ENCODE assay signal across 11 cellular contexts in the genomic region with DNA sequence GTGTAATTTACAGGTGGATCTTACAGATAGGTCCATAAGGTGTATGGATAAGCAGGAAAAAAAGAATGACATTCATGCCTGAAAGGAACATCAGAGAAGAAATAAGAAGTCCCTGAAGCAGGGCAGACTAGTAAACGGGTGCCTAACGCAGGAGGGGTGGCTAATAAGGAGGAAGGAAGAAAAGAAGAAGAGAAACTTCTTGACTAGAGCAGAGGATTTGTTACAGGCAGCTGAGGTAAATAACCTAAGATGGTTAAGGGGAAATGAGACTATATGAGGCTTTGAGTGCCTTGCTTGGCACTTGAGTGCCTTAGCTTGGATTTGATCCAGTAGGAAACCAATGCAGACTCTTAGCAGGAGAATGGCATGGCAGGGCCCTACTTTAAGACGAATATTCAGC.
A peak's percentile ranks its signal among the peaks of the same experiment; 100 is the strongest.
DNase-seq lines count a peak whose midpoint lies in the region; ATAC-seq and TF ChIP-seq lines count a peak whose summit lies in the region.
"Had no signal": no experiment of that assay in that cellular context is flagged by ENCODE, and none has a peak within 500 bp of the region (broad histone marks: within the 10 kb centered on the region; RNA-seq: fewer than 3 reads in every experiment).

No MANE protein-coding gene starts in this region.

- peaks cover 7% of the 10 kb centered on the region for H3K4me1 ChIP-seq in upper lobe of right lung
- no peaks in the 10 kb centered on the region for H3K4me1 ChIP-seq in ovary (ENCODE audit: insufficient read depth)
- H3K4me1 ChIP-seq in esophagus muscularis mucosa, result peaks cover 0 to 23% (median 14%) of the 10 kb centered on the region in 4 donors

- H3K4me3 ChIP-seq in upper lobe of right lung, result no peak overlapping the region
- no peak overlapping the region for H3K4me3 ChIP-seq in ovary
- H3K4me3 ChIP-seq in esophagus muscularis mucosa, result no peak overlapping the region
- H3K4me3 ChIP-seq: A549, spleen had no signal

- H3K36me3 ChIP-seq in upper lobe of right lung (no peaks in the 10 kb centered on the region), ovary (no peaks in the 10 kb centered on the region), esophagus muscularis mucosa (no peaks in the 10 kb centered on the region)
- H3K36me3 ChIP-seq: spleen had no signal

- H3K27ac ChIP-seq in upper lobe of right lung (no peak overlapping the region), ovary (no peak overlapping the region), esophagus muscularis mucosa (replicated peaks in 1 of 4) (no peak overlapping the region)
- H3K27ac ChIP-seq: A549 had no signal

- H3K9me3 ChIP-seq in upper lobe of right lung, result no peaks in the 10 kb centered on the region
- H3K9me3 ChIP-seq in ovary, result no peaks in the 10 kb centered on the region
- H3K9me3 ChIP-seq in esophagus muscularis mucosa, result no peaks in the 10 kb centered on the region
- H3K9me3 ChIP-seq: A549, spleen had no signal

- intact Hi-C loops in Right ventricle myocardium inferior (cut with DNase I), result no loop called here
- intact Hi-C loops in cardiac septum (cut with DNase I), result no loop called here
- intact Hi-C loops in upper lobe of right lung (cut with DNase I), result no loop called here
- intact Hi-C loops in ovary (cut with DNase I), result no loop called here
- intact Hi-C loops in esophagus muscularis mucosa (cut with DNase I), result no loop called here

- DNase-seq in Right ventricle myocardium inferior (ENCODE audit: missing footprints), result no peak
- DNase-seq in cardiac septum (ENCODE audit: low spot score), result no peak
- peak; percentile 97 for DNase-seq in NOMO-1 treated with DMSO at 0.1 percent for 48 hours (lab: John Stamatoyannopoulos, UW; ENCODE audit: unreplicated experiment)
- DNase-seq in upper lobe of right lung, result no peak
- no peak for DNase-seq in NCI-H774 (lab: John Stamatoyannopoulos, UW)
- no peak for DNase-seq in ovary
- no peak for DNase-seq in esophagus muscularis mucosa (ENCODE audit: extremely low spot score)
- DNase-seq: cortex of kidney, spleen had no signal

- no peak for TF ChIP-seq POLR2A in ovary (IDR thresholded peaks at IDR 0.05)
- TF ChIP-seq POLR2A in esophagus muscularis mucosa (IDR thresholded peaks at IDR 0.05; ENCODE audit: low read depth), result no peak

- H3K27me3 ChIP-seq in upper lobe of right lung (no peaks in the 10 kb centered on the region), ovary (no peaks in the 10 kb centered on the region), esophagus muscularis mucosa (no peaks in the 10 kb centered on the region)
- H3K27me3 ChIP-seq: spleen had no signal

- 59 to 71% (median 64%) methylated on average over 3 of the region's 3 CpGs for WGBS in ovary, 3 donors
- WGBS in esophagus muscularis mucosa, result 43% methylated on average over 3 of the region's 3 CpGs

- TF ChIP-seq EP300 in ovary (IDR thresholded peaks at IDR 0.05) (no peak), esophagus muscularis mucosa (IDR thresholded peaks at IDR 0.05) (no peak)

- TF ChIP-seq CTCF in upper lobe of right lung (IDR thresholded peaks at IDR 0.05) (no peak), ovary (IDR thresholded peaks at IDR 0.05) (no peak), esophagus muscularis mucosa (IDR thresholded peaks at IDR 0.05) (no peak)

- peak; percentile 39 for ATAC-seq in Right ventricle myocardium inferior
- peak; percentile 96 for ATAC-seq in HG02885 (IDR thresholded peaks at IDR 0.05; ENCODE audit: poor library complexity, unreplicated experiment)
- ATAC-seq in upper lobe of right lung, result peak; percentile 94
- ATAC-seq: A549 had no signal

Comparison
In these comparisons a context has a peak if more than half of its experiments do, and no peak if none do; other contexts are left out.
1. ATAC-seq: peak in every context shown above with its lines; median percentile 96 in HG02885; 94 in upper lobe of right lung; 39 in Right ventricle myocardium inferior.